Comparison of ENCODE assay signal across 2 cellular contexts in the genomic region with DNA sequence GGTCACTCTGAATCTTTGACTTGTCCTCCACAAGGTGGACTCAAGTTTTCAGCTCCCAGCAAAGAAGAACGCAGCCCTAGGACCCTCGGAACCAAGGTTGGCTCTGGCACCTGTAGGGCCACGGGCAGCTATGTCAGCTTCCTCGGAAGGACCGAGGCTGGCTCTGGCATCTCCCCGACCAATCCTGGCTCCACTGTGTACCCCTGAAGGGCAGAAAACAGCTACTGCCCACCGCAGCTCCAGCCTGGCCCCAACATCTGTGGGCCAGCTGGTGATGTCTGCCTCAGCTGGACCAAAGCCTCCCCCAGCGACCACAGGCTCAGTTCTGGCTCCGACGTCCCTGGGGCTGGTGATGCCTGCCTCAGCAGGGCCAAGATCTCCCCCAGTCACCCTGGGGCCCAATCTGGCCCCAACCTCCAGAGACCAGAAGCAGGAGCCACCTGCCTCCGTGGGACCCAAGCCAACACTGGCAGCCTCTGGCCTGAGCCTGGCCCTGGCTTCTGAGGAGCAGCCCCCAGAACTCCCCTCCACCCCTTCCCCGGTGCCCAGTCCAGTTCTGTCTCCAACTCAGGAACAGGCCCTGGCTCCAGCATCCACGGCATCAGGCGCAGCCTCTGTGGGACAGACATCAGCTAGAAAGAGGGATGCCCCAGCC.
TF ChIP-seq lines count a peak whose summit lies in the region.

No MANE protein-coding gene starts in this region.

TF ChIP-seq in HEK293, 187 proteins besides CTCF, POLR2A, EP300 and RAD21:
- TF ChIP-seq ZNF596 (tag by site-specific recombination; IDR thresholded peaks at IDR 0.05) = no peak
- no peak for TF ChIP-seq ZNF202 (tag by site-specific recombination; IDR thresholded peaks at IDR 0.05; ENCODE audit: borderline replicate concordance)
- no peak for TF ChIP-seq ZNF10 (tag by site-specific recombination; IDR thresholded peaks at IDR 0.05)
- TF ChIP-seq ZNF302 (tag by site-specific recombination; IDR thresholded peaks at IDR 0.05; ENCODE audit: low read depth) = no peak
- no peak for TF ChIP-seq ZXDB (tag by site-specific recombination; IDR thresholded peaks at IDR 0.05)
- TF ChIP-seq, protein P1, sequence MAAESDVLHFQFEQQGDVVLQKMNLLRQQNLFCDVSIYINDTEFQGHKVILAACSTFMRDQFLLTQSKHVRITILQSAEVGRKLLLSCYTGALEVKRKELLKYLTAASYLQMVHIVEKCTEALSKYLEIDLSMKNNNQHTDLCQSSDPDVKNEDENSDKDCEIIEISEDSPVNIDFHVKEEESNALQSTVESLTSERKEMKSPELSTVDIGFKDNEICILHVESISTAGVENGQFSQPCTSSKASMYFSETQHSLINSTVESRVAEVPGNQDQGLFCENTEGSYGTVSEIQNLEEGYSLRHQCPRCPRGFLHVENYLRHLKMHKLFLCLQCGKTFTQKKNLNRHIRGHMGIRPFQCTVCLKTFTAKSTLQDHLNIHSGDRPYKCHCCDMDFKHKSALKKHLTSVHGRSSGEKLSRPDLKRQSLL (tag by site-specific recombination; IDR thresholded peaks at IDR 0.05) = peak; percentile 75; the same call in 1 of the 2 replicates
- no peak for TF ChIP-seq AEBP2 (tag by site-specific recombination; IDR thresholded peaks at IDR 0.05; ENCODE audit: borderline replicate concordance)

TF ChIP-seq in H1, 55 proteins besides CTCF, POLR2A, EP300 and RAD21:
- TF ChIP-seq NANOG (IDR thresholded peaks at IDR 0.05; ENCODE audit: insufficient read depth, low read depth, low read length, poor library complexity, severe bottlenecking) (no peak), BCL11A (IDR thresholded peaks at IDR 0.05; ENCODE audit: low read depth in 2 of 2, low read length in 2 of 2) (no peak), ZNF274 (IDR thresholded peaks at IDR 0.05; ENCODE audit: borderline replicate concordance, extremely low read depth, low read length) (no peak), NRF1 (IDR thresholded peaks at IDR 0.05; ENCODE audit: low read depth, low read length) (no peak), EGR1 (IDR thresholded peaks at IDR 0.05; ENCODE audit: borderline replicate concordance, low read depth, low read length) (no peak), RNF2 (IDR thresholded peaks at IDR 0.05; ENCODE audit: borderline replicate concordance, low read depth, low read length, missing control alignments, poor library complexity, severe bottlenecking) (no peak)
